ENCODE assay signal across 8 cellular contexts in the genomic region with DNA sequence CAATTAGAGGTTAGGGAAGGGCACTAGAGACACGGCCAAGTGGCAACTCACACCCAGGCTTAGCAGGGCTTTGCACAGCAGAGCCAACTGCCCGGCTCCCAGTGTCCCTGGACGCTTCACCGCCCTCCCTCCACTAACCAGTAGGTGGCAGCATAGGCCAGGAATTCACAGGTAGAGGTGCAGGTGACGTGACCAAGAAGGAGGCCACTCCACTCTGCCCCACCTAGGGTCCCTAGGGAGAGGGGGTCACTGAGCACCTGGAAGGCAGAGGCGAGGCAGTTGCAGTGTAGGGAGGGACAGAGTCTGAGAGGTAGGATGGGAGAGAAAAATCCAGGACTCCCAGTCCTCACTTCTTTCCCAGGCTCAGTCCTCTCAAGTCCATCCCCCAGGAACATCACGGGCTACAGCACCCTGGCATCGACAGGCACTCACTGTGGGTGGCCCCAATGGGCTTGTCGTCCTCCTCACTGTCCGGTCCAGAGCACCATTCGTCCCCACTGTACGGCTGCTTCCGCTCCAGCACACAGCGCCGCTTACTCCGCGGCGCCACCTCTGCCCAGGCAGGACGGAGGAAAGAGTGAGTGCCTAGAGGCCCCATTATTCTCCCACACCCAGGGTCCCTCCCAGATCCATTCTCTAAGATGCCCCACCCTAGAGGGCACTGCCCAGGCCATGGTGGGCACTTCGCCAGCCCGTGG. TPM values are rescaled to one million over a fixed set of nuclear protein-coding genes. Genes with fewer than 3 reads are reported as not detected.
DNase-seq lines count a peak whose midpoint lies in the region; ATAC-seq, FAIRE-seq and TF ChIP-seq lines count a peak whose summit lies in the region.

No MANE protein-coding gene starts in this region.

- H3K4me3 ChIP-seq in dorsolateral prefrontal cortex, result peak overlapping the region in 4 of 59 donors; percentile 11 to 16 (median 15)
- H3K4me3 ChIP-seq in lung, result no peak overlapping the region

- peak; percentile 78 for ATAC-seq in HG02885 (IDR thresholded peaks at IDR 0.05; ENCODE audit: poor library complexity, unreplicated experiment)
- ATAC-seq in lung (ENCODE audit: insufficient read depth, low FRiP score), result peak; percentile 49

- H3K36me3 ChIP-seq in lung (ENCODE audit: control insufficient read depth in 2 of 2, insufficient read depth in 2 of 2, low read length in 2 of 2), result peaks cover 18 to 36% of the 10 kb centered on the region in 2 donors

- no peaks in the 10 kb centered on the region for H3K27me3 ChIP-seq in dorsolateral prefrontal cortex
- no peaks in the 10 kb centered on the region for H3K27me3 ChIP-seq in lung (ENCODE audit: control insufficient read depth, insufficient read depth)

- H3K9me3 ChIP-seq in lung (ENCODE audit: control insufficient read depth in 2 of 2, insufficient read depth in 1 of 2, low read length in 1 of 2), result no peaks in the 10 kb centered on the region

- peaks cover 6 to 20% of the 10 kb centered on the region in 2 donors for H3K4me1 ChIP-seq in lung (ENCODE audit: control insufficient read depth in 2 of 2, insufficient read depth in 2 of 2, low read length in 2 of 2)

- intact Hi-C loops in dorsolateral prefrontal cortex (cut with DNase I), result loop anchor here (1.0 to 10.0 kb wide), 9 partner anchors 21 to 408 kb away; partner anchors contain the start of genes DDX6 (in 2 of the 2), UPK2 (in 2 of the 2) and MCAM (in 1 of the 2)

- TF ChIP-seq CTCF in dorsolateral prefrontal cortex (IDR thresholded peaks at IDR 0.05 in 54 of 56, conservative IDR thresholded peaks at IDR 0.05 in 2 of 56; ENCODE audit: low read depth in 1 of 56, partially characterized antibody in 56 of 56), result peak; percentile 84 to 100 (median 96)
- TF ChIP-seq CTCF in lung (IDR thresholded peaks at IDR 0.05; ENCODE audit: control extremely low read depth, extremely low read depth), result peak; percentile 94

- H3K27ac ChIP-seq in dorsolateral prefrontal cortex (peak overlapping the region in 48 of 59 donors; percentile 1 to 98 (median 58)), lung (ENCODE audit: low read depth in 1 of 2, low read length in 1 of 2) (peak overlapping the region; percentile 36 to 66)

- DNase-seq in NCI-H345 treated with DMSO at 0.1 percent for 48 hours (lab: John Stamatoyannopoulos, UW; ENCODE audit: unreplicated experiment), result peak; percentile 59
- peak; percentile 86 for DNase-seq in activated CD4-positive, alpha-beta T cell treated with anti-CD3 and anti-CD28 coated beads, Interleukin-2, amount 50 U/mL, for 1 hour
- DNase-seq in dorsolateral prefrontal cortex, result peak; percentile 81 to 92 (median 90)
- DNase-seq in lung (ENCODE audit: low spot score), result peak; percentile 90
- DNase-seq in stimulated activated CD8-positive, alpha-beta memory T cell treated with anti-CD3 and anti-CD28 coated beads, Interleukin-12 subunit alpha, Interleukin-12 subunit beta, amount 100 ng/mL, for 4 hours (ENCODE audit: low read depth), result peak; percentile 63
- DNase-seq in cortex of kidney (lab: John Stamatoyannopoulos, UW), result no peak

- WGBS in lung, 2 donors, result 46 to 51% methylated on average over 17 to 21 of the region's 21 CpGs

- FAIRE-seq in G401.6 (lab: Jason Lieb, UNC), result peak; percentile 62

RNA-seq across cellular contexts. Expression of gene BCL9L, which starts 18.5 kb away (rescaled TPM):
- total RNA-seq in dorsolateral prefrontal cortex (10 to 100 TPM; 18.7 to 59.0 (median 28.4) TPM), lung (10 to 100 TPM; 39.6 to 91.0 TPM)
- polyA plus RNA-seq in lung, result 10 to 100 TPM; 23.3 to 30.4 TPM

RNA-seq across cellular contexts. Expression of gene CXCR5, which starts 23.5 kb away (rescaled TPM):
- total RNA-seq in dorsolateral prefrontal cortex, result not detected
- total RNA-seq in lung, result under 1 TPM in 1 of 2 donors, not detected in 1; 0.48 TPM
- under 1 TPM; 0.16 to 0.65 TPM for polyA plus RNA-seq in lung

RNA-seq across cellular contexts. Expression of gene UPK2, which starts 48.9 kb away (rescaled TPM):
- total RNA-seq in dorsolateral prefrontal cortex, result 1 to 10 TPM in 3 of 120 experiments, under 1 TPM in 24, not detected in 93; 0.43 to 1.2 (median 0.59) TPM
- total RNA-seq in lung, result not detected
- under 1 TPM in 1 of 2 donors, not detected in 1; 0.07 TPM for polyA plus RNA-seq in lung
